In the genomic region with DNA sequence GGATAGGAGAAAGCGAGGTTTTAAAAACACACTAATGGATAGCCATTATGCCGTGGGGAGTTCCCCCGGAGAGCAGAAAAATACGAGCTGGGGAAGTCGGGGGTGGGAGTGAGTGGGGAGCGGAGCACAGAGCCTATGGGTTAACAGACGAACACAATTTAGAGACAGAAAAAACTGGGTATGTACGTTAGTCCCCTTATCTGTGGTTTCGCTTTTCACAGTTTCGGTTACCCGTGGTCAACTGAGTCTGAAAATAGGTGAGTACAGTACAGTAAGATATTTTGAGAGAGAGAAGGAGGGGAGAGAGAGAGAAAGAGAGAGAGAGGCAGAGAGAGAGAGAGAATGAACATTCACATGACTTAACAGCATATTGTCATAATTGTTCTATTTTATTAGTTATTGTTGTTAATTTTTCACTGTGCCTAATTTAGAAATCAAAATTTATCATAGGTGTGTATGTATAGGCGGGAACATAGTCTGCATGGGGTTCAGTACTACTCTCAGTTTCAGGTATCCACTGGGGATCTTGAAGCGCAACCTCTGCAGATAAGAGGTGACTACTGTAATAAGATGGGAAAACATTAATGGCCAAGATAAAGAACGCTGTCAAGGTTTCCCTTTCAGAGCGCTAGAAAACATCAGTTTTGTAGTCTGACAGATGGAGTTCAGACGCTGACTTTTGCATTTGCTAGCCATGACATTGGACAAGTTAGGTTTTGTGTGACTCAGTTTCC, we compare ENCODE assay signal across 11 cellular contexts.
DNase-seq lines count a peak whose midpoint lies in the region; ATAC-seq and TF ChIP-seq lines count a peak whose summit lies in the region.
"Had no signal": no experiment of that assay in that cellular context is flagged by ENCODE, and none has a peak within 500 bp of the region (broad histone marks: within the 10 kb centered on the region; RNA-seq: fewer than 3 reads in every experiment).

No MANE protein-coding gene starts in this region.

- peak overlapping the region; percentile 39 for H3K4me3 ChIP-seq in OCI-LY1 (ENCODE audit: low read depth, low read length, poor library complexity, severe bottlenecking)
- peak overlapping the region; percentile 56 to 64 for H3K4me3 ChIP-seq in stomach smooth muscle (ENCODE audit: low read length in 2 of 2)
- H3K4me3 ChIP-seq in Peyer's patch: no peak overlapping the region
- H3K4me3 ChIP-seq: upper lobe of left lung had no signal

- TF ChIP-seq POLR2A in Peyer's patch (IDR thresholded peaks at IDR 0.05): no peak

- no peak for DNase-seq in activated T-cell treated with anti-CD3 and anti-CD28 coated beads, Interleukin-2, amount 50 U/mL, for 24 hours
- DNase-seq in Peyer's patch: no peak
- DNase-seq in retina: no peak
- DNase-seq: NCI-H2171 treated with DMSO at 0.1 percent for 48 hours, upper lobe of left lung had no signal

- peaks cover 68% of the 10 kb centered on the region for H3K27me3 Mint-ChIP-seq in activated T-cell treated with anti-CD3 and anti-CD28 coated beads, Interleukin-2, amount 50 U/mL, for 24 hours

- no peaks in the 10 kb centered on the region for H3K79me2 ChIP-seq in OCI-LY1 (ENCODE audit: insufficient read depth, low read length)

- H3K27ac Mint-ChIP-seq in activated T-cell treated with anti-CD3 and anti-CD28 coated beads, Interleukin-2, amount 50 U/mL, for 24 hours: no peak overlapping the region

- no peak overlapping the region for H3K27ac ChIP-seq in OCI-LY1 (ENCODE audit: low read depth, low read length, poor library complexity, severe bottlenecking)
- no peak overlapping the region for H3K27ac ChIP-seq in stomach smooth muscle (ENCODE audit: low read length)
- no peak overlapping the region for H3K27ac ChIP-seq in Peyer's patch
- H3K27ac ChIP-seq: upper lobe of left lung had no signal

- H3K4me3 Mint-ChIP-seq in activated T-cell treated with anti-CD3 and anti-CD28 coated beads, Interleukin-2, amount 50 U/mL, for 24 hours: no peak overlapping the region
- H3K4me3 Mint-ChIP-seq: brain had no signal

- peak overlapping the region; percentile 71 for H3K4me2 ChIP-seq in OCI-LY1 (ENCODE audit: low read length)

- H3K36me3 ChIP-seq in OCI-LY1 (ENCODE audit: insufficient read depth, low read length) (no peaks in the 10 kb centered on the region), stomach smooth muscle (ENCODE audit: control insufficient read depth in 2 of 2, insufficient read depth in 2 of 2, low read length in 2 of 2) (no peaks in the 10 kb centered on the region), Peyer's patch (no peaks in the 10 kb centered on the region)
- H3K36me3 ChIP-seq: upper lobe of left lung had no signal

- no peaks in the 10 kb centered on the region for H3K27me3 ChIP-seq in OCI-LY1 (ENCODE audit: insufficient read depth, low read length)
- no peaks in the 10 kb centered on the region for H3K27me3 ChIP-seq in stomach smooth muscle (ENCODE audit: control insufficient read depth in 1 of 2, insufficient read depth in 2 of 2, low read length in 2 of 2)
- H3K27me3 ChIP-seq in Peyer's patch: no peaks in the 10 kb centered on the region
- H3K27me3 ChIP-seq: upper lobe of left lung had no signal

- H3F3A ChIP-seq in OCI-LY1 (ENCODE audit: insufficient read depth, low read length): no peaks in the 10 kb centered on the region

- H3K36me3 Mint-ChIP-seq in activated T-cell treated with anti-CD3 and anti-CD28 coated beads, Interleukin-2, amount 50 U/mL, for 24 hours (ENCODE audit: low read depth): no peaks in the 10 kb centered on the region
- H3K36me3 Mint-ChIP-seq: brain had no signal

- H3K9me2 ChIP-seq in OCI-LY1 (ENCODE audit: low read depth, low read length): no peaks in the 10 kb centered on the region

- H3K4me1 ChIP-seq in OCI-LY1 (ENCODE audit: insufficient read depth, low read length, severe bottlenecking) (peaks cover 41% of the 10 kb centered on the region), stomach smooth muscle (ENCODE audit: control insufficient read depth, insufficient read depth, low read length) (peaks cover 8% of the 10 kb centered on the region), Peyer's patch (no peaks in the 10 kb centered on the region)
- H3K4me1 ChIP-seq: upper lobe of left lung had no signal

- no peak for TF ChIP-seq CTCF in OCI-LY1 (IDR thresholded peaks at IDR 0.05; ENCODE audit: low read length)
- TF ChIP-seq CTCF in Peyer's patch (IDR thresholded peaks at IDR 0.05): no peak

- H3K9me3 ChIP-seq in OCI-LY1 (ENCODE audit: low read length): no peaks in the 10 kb centered on the region
- H3K9me3 ChIP-seq in stomach smooth muscle (ENCODE audit: control insufficient read depth in 2 of 2, low read length in 2 of 2): no peaks in the 10 kb centered on the region
- no peaks in the 10 kb centered on the region for H3K9me3 ChIP-seq in Peyer's patch
- H3K9me3 ChIP-seq: upper lobe of left lung had no signal

- H4K20me1 ChIP-seq in OCI-LY1 (ENCODE audit: insufficient read depth, low read length): no peaks in the 10 kb centered on the region

- peak overlapping the region; percentile 42 for H3K9ac ChIP-seq in OCI-LY1 (ENCODE audit: low read length)
- H3K9ac ChIP-seq in stomach smooth muscle (ENCODE audit: low read length in 2 of 2): peak overlapping the region; percentile 22 to 34

- peaks cover 15% of the 10 kb centered on the region for H3K4me1 Mint-ChIP-seq in activated T-cell treated with anti-CD3 and anti-CD28 coated beads, Interleukin-2, amount 50 U/mL, for 24 hours (ENCODE audit: low read depth)

- no peaks in the 10 kb centered on the region for H3K9me3 Mint-ChIP-seq in activated T-cell treated with anti-CD3 and anti-CD28 coated beads, Interleukin-2, amount 50 U/mL, for 24 hours
- H3K9me3 Mint-ChIP-seq: brain had no signal

- no peak overlapping the region for H2AFZ ChIP-seq in OCI-LY1 (ENCODE audit: low read length)

- ATAC-seq in GM19328 (IDR thresholded peaks at IDR 0.05; ENCODE audit: unreplicated experiment) (peak; percentile 87), HG02885 (IDR thresholded peaks at IDR 0.05; ENCODE audit: poor library complexity, unreplicated experiment) (peak; percentile 96)
- no peak for ATAC-seq in activated CD4-positive, CD25-positive, alpha-beta regulatory T cell treated with anti-CD3 and anti-CD28 coated beads, Interleukin-2, amount 50 U/mL, for 24 hours

Comparison
In these comparisons a context has a peak if more than half of its experiments do, and no peak if none do; other contexts are left out.
1. ATAC-seq: peak in GM19328 (single experiment) and HG02885 (single experiment); none in activated CD4-positive, CD25-positive, alpha-beta regulatory T cell treated with anti-CD3 and anti-CD28 coated beads, Interleukin-2, amount 50 U/mL, for 24 hours (0 of 2).
2. H3K4me3 ChIP-seq: peak in OCI-LY1 (single experiment) and stomach smooth muscle (2 of 2); none in Peyer's patch (0 of 4).